ENCODE assay signal across 23 cellular contexts in genomic region chr21:15935530-15935929, GRCh38.
"Had no signal": no experiment of that assay in that cellular context is flagged by ENCODE, and none has a peak within 500 bp of the region (broad histone marks: within the 10 kb centered on the region; RNA-seq: fewer than 3 reads in every experiment).

No MANE protein-coding gene starts in this region.

- DNase-seq: cortex of kidney; effector memory CD4-positive, alpha-beta T cell; erythroblast; heart right ventricle; hypothalamus; islet precursor cell; left colon; naive thymus-derived CD4-positive, alpha-beta T cell; nephron progenitor cell; retina; right lobe of liver; spleen; stimulated activated CD4-positive, alpha-beta T cell treated with anti-CD3 and anti-CD28 coated beads, Interleukin-15, amount 100 ng/mL, for 24 hours; stimulated activated CD4-positive, alpha-beta T cell treated with anti-CD3 and anti-CD28 coated beads, Interleukin-1b, Interleukin-23, amount 100 ng/mL, for 48 hours; stimulated activated CD4-positive, alpha-beta T cell treated with anti-CD3 and anti-CD28 coated beads, Interleukin-4, amount 100 ng/mL, for 4 hours; stimulated activated naive B cell treated with anti-CD40 and anti-IgM and Interleukin-4, amounts not matched to agents 10 μg/mL and 1 μg/mL and 100 μg/mL, for 72 hours; stimulated activated naive CD8-positive, alpha-beta T cell treated with anti-CD3 and anti-CD28 coated beads, Interleukin-15, amount 100 ng/mL, for 72 hours; testis; upper lobe of right lung had no signal

- FAIRE-seq: endometrium, frontal cortex had no signal

- H3K4me3 ChIP-seq: heart right ventricle, prostate gland, right lobe of liver, spleen, testis, tibial nerve, upper lobe of right lung had no signal

- ATAC-seq: heart right ventricle; left colon; naive thymus-derived CD4-positive, alpha-beta T cell; right lobe of liver; stimulated activated naive B cell treated with anti-CD40 and anti-IgM and Interleukin-4, amounts not matched to agents 10 μg/mL and 1 μg/mL and 100 μg/mL, for 72 hours; stimulated activated naive CD8-positive, alpha-beta T cell treated with anti-CD3 and anti-CD28 coated beads, Interleukin-15, amount 100 ng/mL, for 72 hours; upper lobe of right lung had no signal
